Comparison of ENCODE assay signal across 8 cellular contexts in the genomic region with DNA sequence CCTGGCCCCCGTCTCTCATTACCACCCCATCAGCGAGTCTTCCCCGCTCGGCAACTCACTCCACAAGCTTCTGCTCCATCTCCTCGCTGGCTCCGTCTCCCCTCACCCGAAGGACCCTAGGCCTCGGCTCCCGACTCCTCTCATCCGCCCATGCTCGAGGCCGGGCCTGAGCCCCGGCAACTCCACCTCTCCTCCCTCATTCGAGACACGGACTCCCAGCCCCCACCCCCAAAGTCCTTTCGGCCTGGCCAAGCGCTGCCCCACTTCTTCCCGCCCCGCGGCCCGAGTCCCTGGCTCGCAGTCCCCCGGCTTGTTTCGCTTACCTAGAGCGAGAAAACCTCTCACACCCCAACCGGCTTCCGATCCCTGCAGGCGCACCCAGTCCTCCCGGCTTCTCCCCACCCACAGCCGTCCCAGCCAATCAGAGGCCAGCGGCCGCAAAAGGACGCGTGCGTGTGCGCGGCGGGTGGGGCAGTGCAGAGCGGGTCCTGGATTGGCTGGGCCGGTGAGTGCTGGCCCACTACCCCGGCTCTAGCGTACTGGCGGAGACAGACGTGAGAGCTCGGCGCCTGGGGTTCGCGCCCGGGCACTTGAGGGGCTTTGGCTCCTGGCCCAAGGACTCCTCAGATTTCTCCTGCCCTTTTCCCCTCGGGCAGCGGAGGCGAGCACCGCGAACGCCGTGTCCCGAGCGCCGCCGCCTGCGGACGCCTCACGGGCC. TPM values are rescaled to one million over a fixed set of nuclear protein-coding genes. Genes with fewer than 3 reads are reported as not detected.
A peak's percentile ranks its signal among the peaks of the same experiment; 100 is the strongest.
DNase-seq lines count a peak whose midpoint lies in the region; ATAC-seq, FAIRE-seq and TF ChIP-seq lines count a peak whose summit lies in the region.

A gene (minus strand): TSS at position 378 of the 718 bp plus-strand sequence. CDS start 10,237 bp downstream, outside the sequence.

- H3K27me3 ChIP-seq in H1 (replicated peaks in 1 of 4; ENCODE audit: control insufficient read depth in 3 of 4, extremely low read depth in 1 of 4, insufficient read depth in 3 of 4, low read length in 3 of 4) (peaks cover 0 to 9% (median 5%) of the 10 kb centered on the region in 4 experiments; a peak in 3 of 7 replicates), mesenchymal stem cell (ENCODE audit: control insufficient read depth in 1 of 2, insufficient read depth in 1 of 2, low read length in 2 of 2) (peaks cover 0 to 12% of the 10 kb centered on the region in 2 experiments)

- H3K36me3 ChIP-seq in H1 (ENCODE audit: control insufficient read depth in 2 of 4, insufficient read depth in 4 of 4, low read length in 3 of 4) (no peaks in the 10 kb centered on the region; a peak in 1 of 8 replicates), mesenchymal stem cell (ENCODE audit: control insufficient read depth in 1 of 2, insufficient read depth in 2 of 2, low read depth in 1 of 2, low read length in 2 of 2) (peaks cover 0 to 11% of the 10 kb centered on the region in 2 experiments)

- H3K18ac ChIP-seq in H1 (ENCODE audit: extremely low read depth, low read length): peak within 1 kb of the TSS; percentile 52
- peak within 1 kb of the TSS; percentile 91 for H3K18ac ChIP-seq in mesenchymal stem cell (ENCODE audit: low read depth in 1 of 2, low read length in 2 of 2)

- POLR2A ChIA-PET in H1 (lab: Charles Lee; ENCODE audit: partially characterized antibody): interaction anchor here (0.6 to 3.3 kb wide), 13 partner anchors 10 to 143 kb away, joined by 3 to 19 read pairs (median 6); a partner anchor contains a TSS

- H3K79me2 ChIP-seq in H1 (ENCODE audit: control insufficient read depth in 1 of 2, insufficient read depth in 2 of 2, low read length in 2 of 2): peaks cover 0 to 44% of the 10 kb centered on the region in 2 experiments; a peak in 3 of 4 replicates

- H3K79me1 ChIP-seq in H1 (ENCODE audit: low read depth, low read length) (no peaks in the 10 kb centered on the region; the same call in 1 of the 2 replicates), mesenchymal stem cell (replicated peaks; ENCODE audit: low read length, poor library complexity, severe bottlenecking) (peaks cover 5% of the 10 kb centered on the region)

- H3K23me2 ChIP-seq in H1 (ENCODE audit: low read depth, low read length): peaks cover 10% of the 10 kb centered on the region; the same call in 1 of the 2 replicates

- ATAC-seq in GM21367 (IDR thresholded peaks at IDR 0.05; ENCODE audit: unreplicated experiment): peak; percentile 99

- H3K9me3 ChIP-seq in H1 (ENCODE audit: insufficient read depth in 2 of 2, low read depth in 1 of 2, low read length in 1 of 2): no peaks in the 10 kb centered on the region
- no peaks in the 10 kb centered on the region for H3K9me3 ChIP-seq in mesenchymal stem cell (ENCODE audit: control insufficient read depth, low read length)

- TF ChIP-seq CTCF in H1 (IDR thresholded peaks at IDR 0.05; ENCODE audit: control extremely low read depth in 1 of 3, insufficient read depth in 1 of 3, low read depth in 1 of 3, low read length in 3 of 3): no peak

- H3K4ac ChIP-seq in H1 (replicated peaks; ENCODE audit: insufficient read length, low read depth, low read length) (peak within 1 kb of the TSS; percentile 11), mesenchymal stem cell (ENCODE audit: low read depth in 1 of 2, low read length in 2 of 2) (peak within 1 kb of the TSS; percentile 73 to 77)

- DNase-seq in COLO829 (ENCODE audit: low spot score) (peak; percentile 90), HTR-8/SVneo (ENCODE audit: insufficient read length, low spot score) (peak; percentile 90), NOMO-1 treated with dmso at 0.1 percent for 144 hours (lab: John Stamatoyannopoulos, UW; ENCODE audit: unreplicated experiment) (peak; percentile 98), H1 (ENCODE audit: low read depth in 1 of 2, low spot score in 2 of 2) (peak; percentile 87 to 93), mesenchymal stem cell (peak; percentile 96)
- DNase-seq in activated CD8-positive, alpha-beta memory T cell treated with anti-CD3 and anti-CD28 coated beads for 48 hours (ENCODE audit: low read depth in 2 of 3, low spot score in 2 of 3): peak; percentile 76 to 85 (median 83)
- peak; percentile 90 for DNase-seq in stimulated activated CD8-positive, alpha-beta memory T cell treated with anti-CD3 and anti-CD28 coated beads, Interleukin-12 subunit alpha, Interleukin-12 subunit beta, amount 100 ng/mL, for 4 hours (ENCODE audit: low read depth)

- H2AFZ ChIP-seq in H1 (ENCODE audit: low read length) (peak within 1 kb of the TSS; percentile 35; the same call in 1 of the 2 replicates), mesenchymal stem cell (ENCODE audit: low read depth, low read length) (peak within 1 kb of the TSS; percentile 93)

- TF ChIP-seq RAD21 in H1 (IDR thresholded peaks at IDR 0.05 in 1 of 2, conservative IDR thresholded peaks at IDR 0.05 in 1 of 2; ENCODE audit: low read depth in 2 of 2, low read length in 2 of 2): no peak

- H3K27ac ChIP-seq in H1 (ENCODE audit: low read depth, low read length): peak within 1 kb of the TSS; percentile 68
- H3K27ac ChIP-seq in mesenchymal stem cell (ENCODE audit: low read length, poor library complexity, severe bottlenecking): peak within 1 kb of the TSS; percentile 90

- no peaks in the 10 kb centered on the region for H4K20me1 ChIP-seq in H1 (replicated peaks in 1 of 2; ENCODE audit: control insufficient read depth in 1 of 2, insufficient read depth in 2 of 2, low read length in 2 of 2)

- H2BK20ac ChIP-seq in H1 (ENCODE audit: low read length): no peak within 1 kb of the TSS

- H4K8ac ChIP-seq in H1 (ENCODE audit: extremely low read depth, insufficient read depth, low read length) (peak within 1 kb of the TSS; percentile 95), mesenchymal stem cell (ENCODE audit: low read length) (peak within 1 kb of the TSS; percentile 71)

- peak within 1 kb of the TSS; percentile 48 for H3K56ac ChIP-seq in H1 (replicated peaks; ENCODE audit: insufficient read length, low read depth, low read length)

- H2AK5ac ChIP-seq in H1 (ENCODE audit: low read depth, low read length) (peak within 1 kb of the TSS; percentile 92; the same call in 1 of the 2 replicates), mesenchymal stem cell (ENCODE audit: low read length, severe bottlenecking) (no peak within 1 kb of the TSS)

- FAIRE-seq in HTR-8/SVneo (lab: Jason Lieb, UNC) (peak; percentile 80), H1 (lab: Jason Lieb, UNC) (no peak)

- H4K5ac ChIP-seq in H1 (ENCODE audit: insufficient read length, low read depth, low read length): peak within 1 kb of the TSS; percentile 81

- H2BK120ac ChIP-seq in H1 (replicated peaks; ENCODE audit: low read depth, low read length) (no peak within 1 kb of the TSS), mesenchymal stem cell (ENCODE audit: low read depth, low read length) (peak within 1 kb of the TSS; percentile 73)

- CTCF ChIA-PET in H1 (lab: Charles Lee; ENCODE audit: partially characterized antibody): interaction anchor here (0.7 to 2.1 kb wide), 10 partner anchors 9 to 555 kb away, joined by 3 to 7 read pairs (median 4); no protein-coding TSS in a partner anchor

- peak within 1 kb of the TSS; percentile 80 to 99 for H3K4me2 ChIP-seq in H1 (ENCODE audit: insufficient read depth in 1 of 2, low read depth in 2 of 2, low read length in 2 of 2)
- peak within 1 kb of the TSS; percentile 99 for H3K4me2 ChIP-seq in mesenchymal stem cell (ENCODE audit: low read length, poor library complexity, severe bottlenecking)

- H3K4me3 ChIP-seq in H1 (ENCODE audit: extremely low read depth in 1 of 4, insufficient read depth in 2 of 4, low read depth in 3 of 4, low read length in 4 of 4) (peak within 1 kb of the TSS; percentile 85 to 96 (median 88)), mesenchymal stem cell (ENCODE audit: insufficient read depth in 1 of 2, low read depth in 1 of 2, low read length in 2 of 2) (peak within 1 kb of the TSS; percentile 89 to 98)

- WGBS in H1 (ENCODE audit: extremely low coverage in 1 of 2, insufficient coverage in 1 of 2, insufficient read length in 1 of 2, insufficient replicate concordance in 2 of 2, low coverage in 1 of 2, low lambda C conversion rate in 2 of 2, missing lambda C conversion rate in 1 of 2), 2 experiments: 1% methylated on average over 63 of the region's 63 CpGs; no CpG with 5 or more reads in 1 of the 2 experiments
- under 1% methylated on average over 48 of the region's 63 CpGs for WGBS in mesenchymal stem cell

- H3K14ac ChIP-seq in H1 (ENCODE audit: insufficient read length) (no peak within 1 kb of the TSS), mesenchymal stem cell (ENCODE audit: low read length in 2 of 2) (peak within 1 kb of the TSS in 1 of 2 experiments; percentile 86)

- H2BK5ac ChIP-seq in H1 (ENCODE audit: low read depth, low read length) (peak within 1 kb of the TSS; percentile 91), mesenchymal stem cell (ENCODE audit: low read depth, low read length, poor library complexity, severe bottlenecking) (no peak within 1 kb of the TSS)

- H2BK12ac ChIP-seq in H1 (ENCODE audit: low read depth, low read length) (peak within 1 kb of the TSS; percentile 64; the same call in 1 of the 2 replicates), mesenchymal stem cell (ENCODE audit: low read length in 2 of 2) (peak within 1 kb of the TSS in 1 of 2 experiments; percentile 95)

- H3K9ac ChIP-seq in H1 (replicated peaks in 1 of 4; ENCODE audit: extremely low read depth in 1 of 4, low read depth in 3 of 4, low read length in 3 of 4): peak within 1 kb of the TSS; percentile 83 to 96 (median 91)
- H3K9ac ChIP-seq in mesenchymal stem cell (ENCODE audit: low read length): peak within 1 kb of the TSS; percentile 98

- TF ChIP-seq EP300 in H1 (IDR thresholded peaks at IDR 0.05; ENCODE audit: borderline replicate concordance in 1 of 2, low read depth in 2 of 2, low read length in 2 of 2): no peak; a peak in 1 of 3 replicates

- H3K23ac ChIP-seq in H1 (ENCODE audit: insufficient read length) (no peak within 1 kb of the TSS), mesenchymal stem cell (ENCODE audit: low read length in 2 of 2) (peak within 1 kb of the TSS in 1 of 2 experiments; percentile 78)

- H4K91ac ChIP-seq in H1 (replicated peaks; ENCODE audit: insufficient read length, low read length): no peak within 1 kb of the TSS
- peak within 1 kb of the TSS; percentile 68 for H4K91ac ChIP-seq in mesenchymal stem cell (ENCODE audit: low read length)

- H3K4me1 ChIP-seq in H1 (replicated peaks in 1 of 4; ENCODE audit: control insufficient read depth in 3 of 4, insufficient read depth in 4 of 4, low read length in 3 of 4): peaks cover 0 to 6% (median 4%) of the 10 kb centered on the region in 4 experiments; a peak in 4 of 7 replicates
- H3K4me1 ChIP-seq in mesenchymal stem cell (ENCODE audit: control insufficient read depth, insufficient read depth, low read depth, low read length): peaks cover 5% of the 10 kb centered on the region

- peak; percentile 19 to 64; a peak in 2 of 3 replicates for TF ChIP-seq POLR2A in H1 (IDR thresholded peaks at IDR 0.05; ENCODE audit: control extremely low read depth in 1 of 2, low read depth in 2 of 2, low read length in 2 of 2)

- H2BK15ac ChIP-seq in H1 (ENCODE audit: low read length) (peak within 1 kb of the TSS; percentile 88; the same call in 1 of the 2 replicates), mesenchymal stem cell (ENCODE audit: low read depth, poor library complexity, severe bottlenecking) (peak within 1 kb of the TSS; percentile 67)

RNA-seq across cellular contexts. Expression of the gene that starts here (rescaled TPM):
- 94.7 and 95.4 TPM in 2 replicates for total RNA-seq in H1 (2021; fragmentation: NEBNext Ultra II Directional; extraction: Animal tissue kit (Norgen Biotek cat#: 25700))
- polyA plus RNA-seq in H1 (2011; rRNA removed): 33.5 and 67.3 TPM in 2 replicates
- polyA plus RNA-seq in H1 (2011; cell fraction: cytosol; rRNA removed): 106 TPM
- polyA plus RNA-seq in H1 (2011; cell fraction: nucleus; rRNA removed): 7.9 TPM
- 60.1 to 100 TPM (median 79.3 TPM) in 4 replicates for polyA plus RNA-seq in H1 (2012, experiment 1 of 2)
- polyA plus RNA-seq in H1 (2012, experiment 2 of 2): 55.6 TPM
- 97.9 TPM for polyA plus RNA-seq in H1 (2013, experiment 1 of 2)
- 106 TPM for polyA plus RNA-seq in H1 (2013, experiment 2 of 2)
- 22.6 and 37.3 TPM in 2 replicates for polyA minus RNA-seq in H1 (2011; rRNA and poly(A)+ RNA removed)
- polyA minus RNA-seq in H1 (2011; cell fraction: cytosol; rRNA and poly(A)+ RNA removed): 27.4 TPM
- 17.6 TPM for polyA minus RNA-seq in H1 (2011; cell fraction: nucleus; rRNA and poly(A)+ RNA removed)
- 127 TPM for polyA plus RNA-seq in mesenchymal stem cell (2013, experiment 1 of 2)
- polyA plus RNA-seq in mesenchymal stem cell (2013, experiment 2 of 2): 138 TPM

Comparison
In these comparisons a context has a peak if more than half of its experiments do, and no peak if none do; other contexts are left out.
1. Peak in every context shown above with its lines: DNase-seq, ATAC-seq, H3K4me3 ChIP-seq and H3K27ac ChIP-seq.